Comparison of ENCODE assay signal across 8 cellular contexts in the genomic region with DNA sequence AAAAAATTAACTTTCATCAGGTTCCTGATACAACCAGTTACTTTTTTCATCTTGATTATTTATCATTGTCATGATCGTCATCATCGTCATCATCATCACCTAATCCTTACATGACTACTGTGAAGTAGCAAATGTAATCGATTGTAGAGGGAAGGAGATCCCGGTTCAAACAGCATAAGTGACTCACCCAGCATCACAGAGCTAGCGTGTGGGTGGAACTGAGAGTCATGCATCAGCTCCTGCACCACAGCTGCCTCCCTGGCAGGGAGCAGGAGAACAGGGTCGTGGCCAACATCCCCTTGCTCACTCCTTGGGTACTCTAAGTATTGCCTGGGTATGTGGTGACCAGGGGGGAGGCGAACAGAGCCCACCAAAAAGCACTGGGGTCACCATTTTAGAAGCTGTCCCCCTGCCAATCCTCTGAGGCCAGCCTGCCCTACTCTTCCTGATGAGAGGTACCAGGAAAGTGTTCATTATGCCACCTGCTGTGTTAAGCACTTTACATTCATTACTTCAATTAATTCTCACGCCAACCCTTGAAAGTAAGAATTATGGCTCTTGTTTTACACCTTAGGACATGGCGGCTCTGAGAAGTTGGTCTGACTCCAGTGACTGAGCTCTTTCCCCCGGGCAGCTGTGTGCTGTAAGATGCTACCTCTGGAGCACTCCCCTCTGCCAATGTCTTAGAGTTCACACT.
DNase-seq lines count a peak whose midpoint lies in the region; ATAC-seq, FAIRE-seq and TF ChIP-seq lines count a peak whose summit lies in the region.

No MANE protein-coding gene starts in this region.

- no peaks in the 10 kb centered on the region for H3K9me3 Mint-ChIP-seq in CD8-positive, alpha-beta T cell

- no peak for TF ChIP-seq CTCF in CD8-positive, alpha-beta T cell (IDR thresholded peaks at IDR 0.05)
- TF ChIP-seq CTCF in OCI-LY3 (IDR thresholded peaks at IDR 0.05; ENCODE audit: low read depth, low read length) = no peak
- no peak for TF ChIP-seq CTCF in K562 (IDR thresholded peaks at IDR 0.05 in 2 of 3, conservative IDR thresholded peaks at IDR 0.05 in 1 of 3; ENCODE audit: insufficient read depth in 2 of 3, low read depth in 1 of 3, low read length in 3 of 3)
- TF ChIP-seq CTCF in smooth muscle cell (IDR thresholded peaks at IDR 0.05; ENCODE audit: borderline replicate concordance, insufficient read depth, poor library complexity, severe bottlenecking) = no peak

- H3K9me1 ChIP-seq in K562 (ENCODE audit: control insufficient read depth, insufficient read depth, low read length) = no peaks in the 10 kb centered on the region

- no TSS peak for BruUV-seq in K562 (replicated peaks; lab: Mats Ljungman, UMichigan)

- no peak overlapping the region for H3K27ac ChIP-seq in CD8-positive, alpha-beta T cell (ENCODE audit: low read depth, low read length)
- H3K27ac ChIP-seq in OCI-LY3 (ENCODE audit: low read length) (no peak overlapping the region), K562 (ENCODE audit: extremely low read depth, low read depth, low read length) (no peak overlapping the region), smooth muscle cell (ENCODE audit: low read depth) (no peak overlapping the region)

- no peaks in the 10 kb centered on the region for H3F3A ChIP-seq in smooth muscle cell (ENCODE audit: low read depth)

- H3K4me1 Mint-ChIP-seq in CD8-positive, alpha-beta T cell (ENCODE audit: low read depth) = peaks cover 19% of the 10 kb centered on the region

- CTCF ChIA-PET in CD8-positive, alpha-beta T cell (lab: Charles Lee) = no interaction called here
- CTCF ChIA-PET in K562 (lab: Yijun Ruan, JAX; ENCODE audit: low intra/inter-chr PET ratio) = no interaction called here
- CTCF ChIA-PET in HEK293T (lab: Yijun Ruan, JAX) = no interaction called here

- no peak overlapping the region for H3K4me3 ChIP-seq in CD8-positive, alpha-beta T cell (ENCODE audit: low read depth, low read length)
- H3K4me3 ChIP-seq in OCI-LY3 (ENCODE audit: low read length) = peak overlapping the region; percentile 22; the same call in 1 of the 2 replicates
- H3K4me3 ChIP-seq in K562 = no peak overlapping the region
- H3K4me3 ChIP-seq in smooth muscle cell = no peak overlapping the region

- TF ChIP-seq POLR2A in K562 (conservative IDR thresholded peaks at IDR 0.05) = no peak

- no peaks in the 10 kb centered on the region for H3K27me3 Mint-ChIP-seq in CD8-positive, alpha-beta T cell (ENCODE audit: low read depth)

- TF ChIP-seq EP300 in K562 (IDR thresholded peaks at IDR 0.05; ENCODE audit: low read length) = no peak

- WGBS in K562 (ENCODE audit: insufficient coverage, low coverage, missing lambda C conversion rate) = 27% methylated on average over 10 of the region's 10 CpGs
- WGBS in smooth muscle cell (ENCODE audit: low lambda C conversion rate) = 53% methylated on average over 10 of the region's 10 CpGs

- H3K36me3 Mint-ChIP-seq in CD8-positive, alpha-beta T cell = no peaks in the 10 kb centered on the region

- H3K9me3 ChIP-seq in CD8-positive, alpha-beta T cell (ENCODE audit: low read length) = no peaks in the 10 kb centered on the region
- H3K9me3 ChIP-seq in OCI-LY3 (ENCODE audit: insufficient read depth, low read length) = no peaks in the 10 kb centered on the region
- no peaks in the 10 kb centered on the region for H3K9me3 ChIP-seq in K562 (replicated peaks; ENCODE audit: control insufficient read depth, insufficient read depth, low read depth, low read length)
- H3K9me3 ChIP-seq in smooth muscle cell (replicated peaks; ENCODE audit: low read depth) = no peaks in the 10 kb centered on the region

- H3K4me2 ChIP-seq in OCI-LY3 (ENCODE audit: low read length) (peak overlapping the region; percentile 62), K562 (ENCODE audit: insufficient read depth, low read length) (no peak overlapping the region), smooth muscle cell (no peak overlapping the region)

- in situ Hi-C loops in K562 (cut with MboI) = no loop called here

- peak; percentile 48 for ATAC-seq in CD8-positive, alpha-beta T cell
- peak; percentile 85 for ATAC-seq in GM21717 (IDR thresholded peaks at IDR 0.05; ENCODE audit: unreplicated experiment)
- no peak for ATAC-seq in K562
- no peak for ATAC-seq in HG03439 (IDR thresholded peaks at IDR 0.05; ENCODE audit: unreplicated experiment)

- intact Hi-C loops in CD8-positive, alpha-beta T cell (cut with DNase I, micrococcal nuclease) = no loop called here
- intact Hi-C loops in K562 (cut with micrococcal nuclease) = no loop called here

- no peak overlapping the region for H3K27ac Mint-ChIP-seq in CD8-positive, alpha-beta T cell

- no peaks in the 10 kb centered on the region for H3K4me1 ChIP-seq in CD8-positive, alpha-beta T cell (ENCODE audit: insufficient read depth, low read length)
- peaks cover 13% of the 10 kb centered on the region for H3K4me1 ChIP-seq in OCI-LY3 (ENCODE audit: low read length)
- no peaks in the 10 kb centered on the region; a peak in 1 of 5 replicates for H3K4me1 ChIP-seq in K562 (replicated peaks in 1 of 2; ENCODE audit: control insufficient read depth in 2 of 2, insufficient read depth in 2 of 2, low read length in 2 of 2)
- no peaks in the 10 kb centered on the region for H3K4me1 ChIP-seq in smooth muscle cell (ENCODE audit: low read depth)

- DNase-seq in CD8-positive, alpha-beta T cell = peak in 1 of 7 experiments; percentile 6
- DNase-seq in K562 (ENCODE audit: extremely low read depth in 1 of 4, low spot score in 3 of 4) (peak in 1 of 4 experiments; percentile 40), HEK293T (ENCODE audit: extremely low spot score) (no peak), smooth muscle cell (lab: John Stamatoyannopoulos, UW; ENCODE audit: unreplicated experiment) (no peak)
- peak; percentile 58 to 61 for DNase-seq in stimulated activated CD4-positive, alpha-beta T cell treated with anti-CD3 and anti-CD28 coated beads, Interleukin-2, amount 100 ng/mL, for 48 hours

- H3K36me3 ChIP-seq in CD8-positive, alpha-beta T cell (ENCODE audit: insufficient read depth, low read length) = no peaks in the 10 kb centered on the region
- H3K36me3 ChIP-seq in OCI-LY3 (replicated peaks; ENCODE audit: low read depth, low read length) = no peaks in the 10 kb centered on the region
- no peaks in the 10 kb centered on the region for H3K36me3 ChIP-seq in K562 (ENCODE audit: control insufficient read depth, insufficient read depth, low read length)
- no peaks in the 10 kb centered on the region for H3K36me3 ChIP-seq in smooth muscle cell (ENCODE audit: low read depth)

- FAIRE-seq in K562 (lab: Jason Lieb, UNC) = no peak

- no peak overlapping the region for H3K4me3 Mint-ChIP-seq in CD8-positive, alpha-beta T cell

- H3K27me3 ChIP-seq in CD8-positive, alpha-beta T cell (ENCODE audit: insufficient read depth, low read length) = no peaks in the 10 kb centered on the region
- no peaks in the 10 kb centered on the region; the same call in 1 of the 2 replicates for H3K27me3 ChIP-seq in OCI-LY3 (ENCODE audit: low read depth, low read length)
- H3K27me3 ChIP-seq in K562 (ENCODE audit: control insufficient read depth in 2 of 2, insufficient read depth in 2 of 2, low read length in 2 of 2) = 0 out of 5 replicates have a peak, but pooled peaks cover 0 to 4% of the 10 kb centered on the region in 2 experiments
- no peaks in the 10 kb centered on the region for H3K27me3 ChIP-seq in smooth muscle cell (ENCODE audit: low read depth)

- H4K20me1 ChIP-seq in OCI-LY3 (ENCODE audit: insufficient read depth, low read length) = no peaks in the 10 kb centered on the region
- H4K20me1 ChIP-seq in K562 (replicated peaks; ENCODE audit: control insufficient read depth, insufficient read depth, low read length) = no peaks in the 10 kb centered on the region
- no peaks in the 10 kb centered on the region for H4K20me1 ChIP-seq in smooth muscle cell (ENCODE audit: low read depth)

- H2AFZ ChIP-seq in OCI-LY3 (ENCODE audit: low read depth, low read length) (no peak overlapping the region), K562 (ENCODE audit: low read depth, low read length) (no peak overlapping the region), smooth muscle cell (ENCODE audit: low read depth) (no peak overlapping the region)

- H3K9ac ChIP-seq in OCI-LY3 (ENCODE audit: low read length) = no peak overlapping the region
- H3K9ac ChIP-seq in K562 (ENCODE audit: insufficient read depth in 1 of 2, low read depth in 2 of 2, low read length in 2 of 2) = no peak overlapping the region
- H3K9ac ChIP-seq in smooth muscle cell (ENCODE audit: low read depth) = no peak overlapping the region

- POLR2A ChIA-PET in CD8-positive, alpha-beta T cell (lab: Charles Lee) = no interaction called here
- POLR2A ChIA-PET in K562 (lab: Yijun Ruan, JAX) (no interaction called here), HEK293T (lab: Yijun Ruan, JAX) (no interaction called here)

- no peaks in the 10 kb centered on the region for H3K79me2 ChIP-seq in OCI-LY3 (ENCODE audit: low read length)
- no peaks in the 10 kb centered on the region for H3K79me2 ChIP-seq in K562 (ENCODE audit: control insufficient read depth, insufficient read depth, low read length)
- no peaks in the 10 kb centered on the region for H3K79me2 ChIP-seq in smooth muscle cell (ENCODE audit: low read depth)

- TF ChIP-seq RAD21 in K562 (CRISPR knock-in tag; conservative IDR thresholded peaks at IDR 0.05 in 1 of 2, IDR thresholded peaks at IDR 0.05 in 1 of 2) = no peak

TF ChIP-seq in K562, 482 proteins besides CTCF, POLR2A, EP300 and RAD21 (continues in another document):
- TF ChIP-seq FOSL1 (tag; conservative IDR thresholded peaks at IDR 0.05) (peak; percentile 70), CBX1 (IDR thresholded peaks at IDR 0.05; ENCODE audit: low read depth) (no peak), CREM (IDR thresholded peaks at IDR 0.05; ENCODE audit: low read depth) (0 out of 2 replicates have a peak, but pooled peaks have one; percentile 8), JUN (IDR thresholded peaks at IDR 0.05; ENCODE audit: borderline replicate concordance, low read depth, low read length) (0 out of 2 replicates have a peak, but pooled peaks have one; percentile 17), JUN (CRISPR knock-in tag; IDR thresholded peaks at IDR 0.05; ENCODE audit: borderline replicate concordance) (no peak)

TF ChIP-seq in HEK293T, 16 proteins besides CTCF, POLR2A, EP300 and RAD21 (continues in another document):
- TF ChIP-seq L3MBTL2 (conservative IDR thresholded peaks at IDR 0.05) (no peak), NFRKB (IDR thresholded peaks at IDR 0.05) (no peak), HDGF (IDR thresholded peaks at IDR 0.05; ENCODE audit: borderline replicate concordance) (no peak), ARNT (IDR thresholded peaks at IDR 0.05) (no peak), FOXM1 (IDR thresholded peaks at IDR 0.05; ENCODE audit: borderline replicate concordance) (no peak), FOXA1 (IDR thresholded peaks at IDR 0.05) (no peak), LEF1 (IDR thresholded peaks at IDR 0.05; ENCODE audit: borderline replicate concordance) (no peak), SUZ12 (IDR thresholded peaks at IDR 0.05) (no peak), FOXK2 (IDR thresholded peaks at IDR 0.05) (no peak)

Comparison
In these comparisons a context has a peak if more than half of its experiments do, and no peak if none do; other contexts are left out.
1. ATAC-seq: peak in CD8-positive, alpha-beta T cell (single experiment) and GM21717 (single experiment); none in K562 (single experiment) and HG03439 (single experiment).
2. DNase-seq: peak in stimulated activated CD4-positive, alpha-beta T cell treated with anti-CD3 and anti-CD28 coated beads, Interleukin-2, amount 100 ng/mL, for 48 hours (2 of 2); none in HEK293T (single experiment) and smooth muscle cell (single experiment).